7 cellular contexts compared by ENCODE assay signal in genomic region chr17:2572304-2572609, GRCh38. TPM values are rescaled to one million over a fixed set of nuclear protein-coding genes. Genes with fewer than 3 reads are reported as not detected.
A peak's percentile ranks its signal among the peaks of the same experiment; 100 is the strongest.
DNase-seq lines count a peak whose midpoint lies in the region; ATAC-seq and TF ChIP-seq lines count a peak whose summit lies in the region.
"Not testable (repeated sequence)": the region's sequence is repeated elsewhere in the genome, so short reads cannot be mapped to it uniquely, and the experiment has no call there.

No MANE protein-coding gene starts in this region.

- H3K4me3 Mint-ChIP-seq in CD14-positive monocyte (peak overlapping the region; percentile 39 to 61), activated B cell treated with CpG ODN at 0.5 μM for 24 hours (peak overlapping the region; percentile 74)
- peak overlapping the region; percentile 43 for H3K4me3 Mint-ChIP-seq in stimulated activated memory B cell treated with anti-CD40 and anti-IgM and Interleukin-4, amounts not matched to agents 10 μg/mL and 1 μg/mL and 100 μg/mL, for 72 hours

- DNase-seq in CD14-positive monocyte (ENCODE audit: low spot score); activated B cell treated with CpG ODN at 0.5 μM for 24 hours; lower lobe of right lung: not testable (repeated sequence)

- H3K4me1 ChIP-seq in Loucy (ENCODE audit: insufficient read depth, low read length, poor library complexity, severe bottlenecking); lower lobe of right lung: not testable (repeated sequence)

- H3K4me3 ChIP-seq in Loucy (ENCODE audit: low read length, poor library complexity, severe bottlenecking); lower lobe of right lung: not testable (repeated sequence)

- H3K36me3 ChIP-seq in Loucy (ENCODE audit: insufficient read depth, low read length); lower lobe of right lung: not testable (repeated sequence)

- not testable (repeated sequence) for TF ChIP-seq CTCF in CD14-positive monocyte (IDR thresholded peaks at IDR 0.05); Loucy (conservative IDR thresholded peaks at IDR 0.05; ENCODE audit: low read length); activated B cell treated with CpG ODN at 0.5 μM for 24 hours (IDR thresholded peaks at IDR 0.05); lower lobe of right lung (IDR thresholded peaks at IDR 0.05)

- not testable (repeated sequence) for H3F3A ChIP-seq in Loucy (ENCODE audit: low read depth)

- not testable (repeated sequence) for H3K4me2 ChIP-seq in Loucy (ENCODE audit: low read depth, low read length, poor library complexity, severe bottlenecking)

- H3K36me3 Mint-ChIP-seq in CD14-positive monocyte; activated B cell treated with CpG ODN at 0.5 μM for 24 hours (ENCODE audit: low read depth); stimulated activated memory B cell treated with anti-CD40 and anti-IgM and Interleukin-4, amounts not matched to agents 10 μg/mL and 1 μg/mL and 100 μg/mL, for 72 hours: not testable (repeated sequence)

- CTCF ChIA-PET in activated B cell treated with CpG ODN at 0.5 μM for 24 hours (lab: Charles Lee) = not testable (repeated sequence)

- intact Hi-C loops in CD14-positive monocyte (cut with micrococcal nuclease); activated B cell treated with CpG ODN at 0.5 μM for 24 hours (cut with micrococcal nuclease); lower lobe of right lung (cut with DNase I): not testable (repeated sequence)

- H3K79me2 ChIP-seq in Loucy (ENCODE audit: insufficient read depth, low read length) = not testable (repeated sequence)

- peak; percentile 37 for ATAC-seq in GM19452 (IDR thresholded peaks at IDR 0.05; ENCODE audit: unreplicated experiment)
- ATAC-seq in HG03175 (IDR thresholded peaks at IDR 0.05; ENCODE audit: unreplicated experiment) = peak; percentile 27
- not testable (repeated sequence) for ATAC-seq in activated B cell treated with CpG ODN at 0.5 μM for 24 hours (ENCODE audit: low read depth); stimulated activated memory B cell treated with anti-CD40 and anti-IgM and Interleukin-4, amounts not matched to agents 10 μg/mL and 1 μg/mL and 100 μg/mL, for 72 hours
- ATAC-seq in lower lobe of right lung = peak; percentile 60 to 73

- not testable (repeated sequence) for H3K27me3 ChIP-seq in Loucy (ENCODE audit: insufficient read depth, low read length, poor library complexity, severe bottlenecking); lower lobe of right lung (ENCODE audit: low read depth)

- H3K27ac Mint-ChIP-seq in CD14-positive monocyte = peak overlapping the region in 1 of 7 donors; percentile 63
- peak overlapping the region; percentile 78 for H3K27ac Mint-ChIP-seq in activated B cell treated with CpG ODN at 0.5 μM for 24 hours
- H3K27ac Mint-ChIP-seq in stimulated activated memory B cell treated with anti-CD40 and anti-IgM and Interleukin-4, amounts not matched to agents 10 μg/mL and 1 μg/mL and 100 μg/mL, for 72 hours = peak overlapping the region; percentile 77

- peaks cover 3 to 14% (median 8%) of the 10 kb centered on the region in 3 donors for H3K27me3 Mint-ChIP-seq in CD14-positive monocyte (ENCODE audit: low read depth in 3 of 3)
- H3K27me3 Mint-ChIP-seq in activated B cell treated with CpG ODN at 0.5 μM for 24 hours = not testable (repeated sequence)
- peaks cover 12% of the 10 kb centered on the region for H3K27me3 Mint-ChIP-seq in stimulated activated memory B cell treated with anti-CD40 and anti-IgM and Interleukin-4, amounts not matched to agents 10 μg/mL and 1 μg/mL and 100 μg/mL, for 72 hours

- H3K27ac ChIP-seq in lower lobe of right lung = peak overlapping the region; percentile 38

- H3K9me3 ChIP-seq in Loucy (ENCODE audit: insufficient read depth, low read depth, low read length); lower lobe of right lung: not testable (repeated sequence)

- not testable (repeated sequence) for H4K20me1 ChIP-seq in Loucy (ENCODE audit: insufficient read depth, low read length, poor library complexity, severe bottlenecking)

- H3K9ac ChIP-seq in Loucy (ENCODE audit: low read depth, low read length, poor library complexity, severe bottlenecking) = not testable (repeated sequence)

- POLR2A ChIA-PET in activated B cell treated with CpG ODN at 0.5 μM for 24 hours (lab: Charles Lee) = interaction anchor here (1.2 kb wide), 1 partner anchor 61 kb away, joined by 5 read pairs; the partner anchor contains the start of gene METTL16

- not testable (repeated sequence) for H3K4me1 Mint-ChIP-seq in CD14-positive monocyte
- peaks cover 14% of the 10 kb centered on the region for H3K4me1 Mint-ChIP-seq in activated B cell treated with CpG ODN at 0.5 μM for 24 hours
- H3K4me1 Mint-ChIP-seq in stimulated activated memory B cell treated with anti-CD40 and anti-IgM and Interleukin-4, amounts not matched to agents 10 μg/mL and 1 μg/mL and 100 μg/mL, for 72 hours = peaks cover 23% of the 10 kb centered on the region

- H3K9me3 Mint-ChIP-seq in CD14-positive monocyte; activated B cell treated with CpG ODN at 0.5 μM for 24 hours; stimulated activated memory B cell treated with anti-CD40 and anti-IgM and Interleukin-4, amounts not matched to agents 10 μg/mL and 1 μg/mL and 100 μg/mL, for 72 hours: not testable (repeated sequence)

- H2AFZ ChIP-seq in Loucy (ENCODE audit: low read length) = 0 out of 2 replicates have a peak overlapping the region, but pooled peaks have one; percentile 26

- H3K9me2 ChIP-seq in Loucy (replicated peaks; ENCODE audit: low read depth, low read length) = not testable (repeated sequence)

RNA-seq across cellular contexts. Expression of gene PAFAH1B1, which starts 21.2 kb away (rescaled TPM):
- 10 to 100 TPM in 1 of 2 donors, 1 to 10 TPM in 1; 9.1 to 17.1 TPM for polyA plus RNA-seq in CD14-positive monocyte
- total RNA-seq in activated B cell treated with CpG ODN at 0.5 μM for 24 hours = 134 and 138 TPM in 2 replicates
- total RNA-seq in lower lobe of right lung = 129 TPM
